In genomic region chr2:190880374-190881073, GRCh38 we compare ENCODE assay signal across 8 cellular contexts. TPM values are rescaled to one million over a fixed set of nuclear protein-coding genes. Genes with fewer than 3 reads are reported as not detected.
A peak's percentile ranks its signal among the peaks of the same experiment; 100 is the strongest.
DNase-seq lines count a peak whose midpoint lies in the region; ATAC-seq and TF ChIP-seq lines count a peak whose summit lies in the region.

Gene GLS (plus strand): TSS chr2:190880821. CDS start chr2:190881085, 264 bp downstream.

- H3K27me3 ChIP-seq in BE2C, result no peaks in the 10 kb centered on the region
- no peaks in the 10 kb centered on the region for H3K27me3 ChIP-seq in colonic mucosa
- no peaks in the 10 kb centered on the region for H3K27me3 ChIP-seq in layer of hippocampus (ENCODE audit: control insufficient read depth, insufficient read depth, low read length)

- peak; percentile 97 for DNase-seq in BE2C
- DNase-seq in GM19240 (ENCODE audit: insufficient read length, low spot score), result peak; percentile 85
- peak; percentile 95 to 99 for DNase-seq in NCI-H526 (lab: John Stamatoyannopoulos, UW)
- DNase-seq in activated CD4-positive, alpha-beta T cell treated with anti-CD3 and anti-CD28 coated beads for 48 hours, result peak; percentile 97
- DNase-seq in colonic mucosa, result peak; percentile 99
- DNase-seq in stimulated activated CD4-positive, alpha-beta T cell treated with anti-CD3 and anti-CD28 coated beads, Interleukin-1b, Interleukin-23, amount 100 ng/mL, for 4 hours (ENCODE audit: low read depth in 2 of 2), result peak; percentile 90 to 94

- H3K4me1 ChIP-seq in BE2C (no peaks in the 10 kb centered on the region; the same call in 1 of the 2 replicates), colonic mucosa (peaks cover 4% of the 10 kb centered on the region)

- intact Hi-C loops in colonic mucosa (cut with DNase I), result no loop called here

- peak within 1 kb of the TSS; percentile 96 to 97 for H3K9ac ChIP-seq in colonic mucosa (ENCODE audit: low read depth in 2 of 2, low read length in 2 of 2)

- ATAC-seq in HG03460 (IDR thresholded peaks at IDR 0.05; ENCODE audit: unreplicated experiment), result peak; percentile 63

- H3K36me3 ChIP-seq in BE2C (peaks cover 10% of the 10 kb centered on the region), colonic mucosa (no peaks in the 10 kb centered on the region)

- TF ChIP-seq CTCF in BE2C (IDR thresholded peaks at IDR 0.05; ENCODE audit: low read depth, low read length) (no peak), colonic mucosa (IDR thresholded peaks at IDR 0.05) (no peak)

- peak within 1 kb of the TSS; percentile 99 for H3K27ac ChIP-seq in colonic mucosa
- H3K27ac ChIP-seq in layer of hippocampus (ENCODE audit: low read depth, low read length), result peak within 1 kb of the TSS; percentile 99

- no peaks in the 10 kb centered on the region for H3K9me3 ChIP-seq in BE2C
- no peaks in the 10 kb centered on the region for H3K9me3 ChIP-seq in colonic mucosa

- H3K4me3 ChIP-seq in BE2C (ENCODE audit: low read depth, low read length) (peak within 1 kb of the TSS; percentile 84), colonic mucosa (peak within 1 kb of the TSS; percentile 95)

RNA-seq across cellular contexts. Expression of gene GLS, which starts in this region (rescaled TPM):
- polyA plus RNA-seq in BE2C (2012; ENCODE audit: insufficient read depth, insufficient read length, low read depth), result 56.2 TPM
- 10 to 100 TPM; 50.5 to 72.3 TPM for total RNA-seq in colonic mucosa

Comparison
In these comparisons a context has a peak if more than half of its experiments do, and no peak if none do; other contexts are left out.
1. Peak in every context shown above with its lines: DNase-seq, ATAC-seq, H3K4me3 ChIP-seq and H3K27ac ChIP-seq.